Comparison of ENCODE assay signal across 20 cellular contexts in genomic region chr1:211783897-211784296, GRCh38. TPM values are rescaled to one million over a fixed set of nuclear protein-coding genes. Genes with fewer than 3 reads are reported as not detected.
A peak's percentile ranks its signal among the peaks of the same experiment; 100 is the strongest.
DNase-seq lines count a peak whose midpoint lies in the region; ATAC-seq, FAIRE-seq and TF ChIP-seq lines count a peak whose summit lies in the region.
"Had no signal": no experiment of that assay in that cellular context is flagged by ENCODE, and none has a peak within 500 bp of the region (broad histone marks: within the 10 kb centered on the region; RNA-seq: fewer than 3 reads in every experiment).

No MANE protein-coding gene starts in this region.

- H3K27me3 ChIP-seq in small intestine (ENCODE audit: control insufficient read depth in 2 of 2, insufficient read depth in 2 of 2, low read length in 2 of 2) = no peaks in the 10 kb centered on the region
- H3K27me3 ChIP-seq: gastrocnemius medialis, ovary had no signal

- H3K4me1 Mint-ChIP-seq in immature natural killer cell = peaks cover 16 to 24% of the 10 kb centered on the region in 2 donors

- ATAC-seq in HG03457 (IDR thresholded peaks at IDR 0.05; ENCODE audit: unreplicated experiment) = no peak
- ATAC-seq: activated T-cell treated with anti-CD3 and anti-CD28 coated beads, Interleukin-2, amount 50 U/mL, for 72 hours; gastrocnemius medialis; left cardiac atrium had no signal

- H3K4me3 ChIP-seq in small intestine (ENCODE audit: low read depth in 1 of 2, low read length in 2 of 2) = no peak overlapping the region
- H3K4me3 ChIP-seq: gastrocnemius medialis, ovary had no signal

- TF ChIP-seq CTCF in GM13977 (IDR thresholded peaks at IDR 0.05; ENCODE audit: extremely low read depth, insufficient read depth, missing control alignments) = no peak

- H3K27ac Mint-ChIP-seq in immature natural killer cell = peak overlapping the region; percentile 47 to 83 (median 72)
- H3K27ac Mint-ChIP-seq: activated CD4-positive, alpha-beta memory T cell treated with anti-CD3 and anti-CD28 coated beads, Interleukin-2, amount 10 ng/mL, durations not matched to agents 7 days and 5 days; activated T-cell treated with anti-CD3 and anti-CD28 coated beads, Interleukin-2, amount 50 U/mL, for 72 hours; dendritic cell treated with granulocyte-macrophage colony-stimulating factor and Interleukin-4, amounts not matched to agents 40 ng/mL and 50 ng/mL, for 4 days had no signal

- H3K4me1 ChIP-seq in small intestine (ENCODE audit: control insufficient read depth in 2 of 2, insufficient read depth in 1 of 2, low read depth in 1 of 2, low read length in 1 of 2) = no peaks in the 10 kb centered on the region

- H3K27ac ChIP-seq in small intestine (ENCODE audit: low read depth in 1 of 2, low read length in 1 of 2) = no peak overlapping the region
- H3K27ac ChIP-seq: ovary, WERI-Rb-1 had no signal

- DNase-seq in DMS53 treated with DMSO at 0.1 percent for 48 hours (lab: John Stamatoyannopoulos, UW; ENCODE audit: unreplicated experiment) = peak; percentile 58
- peak; percentile 65 for DNase-seq in SW480 (ENCODE audit: low spot score)
- DNase-seq in immature natural killer cell = peak; percentile 51 to 63 (median 60)
- peak; percentile 92 for DNase-seq in small intestine
- DNase-seq in GM13977 (ENCODE audit: low spot score) = no peak
- no peak for DNase-seq in urothelium cell line (ENCODE audit: low spot score)
- DNase-seq: activated CD4-positive, alpha-beta memory T cell treated with anti-CD3 and anti-CD28 coated beads, Interleukin-2, amount 10 ng/mL, durations not matched to agents 7 days and 5 days; activated T-cell treated with anti-CD3 and anti-CD28 coated beads, Interleukin-2, amount 50 U/mL, for 72 hours; DMS153; erythroblast; gastrocnemius medialis; GOT3; left cardiac atrium; NCI-H1092; ovary; SHP77; stimulated activated CD4-positive, alpha-beta T cell treated with anti-CD3 and anti-CD28 coated beads, Interleukin-2, amount 100 ng/mL, for 24 hours; WERI-Rb-1 had no signal

- H3K9me3 Mint-ChIP-seq in immature natural killer cell = no peaks in the 10 kb centered on the region
- H3K9me3 Mint-ChIP-seq: activated CD4-positive, alpha-beta memory T cell treated with anti-CD3 and anti-CD28 coated beads, Interleukin-2, amount 10 ng/mL, durations not matched to agents 7 days and 5 days; activated T-cell treated with anti-CD3 and anti-CD28 coated beads, Interleukin-2, amount 50 U/mL, for 72 hours; dendritic cell treated with granulocyte-macrophage colony-stimulating factor and Interleukin-4, amounts not matched to agents 40 ng/mL and 50 ng/mL, for 4 days had no signal

- 4 to 36% (median 5%) methylated on average over 1 of the region's 1 CpG for WGBS in small intestine, 3 donors

- no peaks in the 10 kb centered on the region for H3K27me3 Mint-ChIP-seq in immature natural killer cell (ENCODE audit: low read depth in 3 of 3)
- H3K27me3 Mint-ChIP-seq: activated CD4-positive, alpha-beta memory T cell treated with anti-CD3 and anti-CD28 coated beads, Interleukin-2, amount 10 ng/mL, durations not matched to agents 7 days and 5 days; dendritic cell treated with granulocyte-macrophage colony-stimulating factor and Interleukin-4, amounts not matched to agents 40 ng/mL and 50 ng/mL, for 4 days had no signal

- peak overlapping the region; percentile 19 to 72 (median 44) for H3K4me3 Mint-ChIP-seq in immature natural killer cell
- H3K4me3 Mint-ChIP-seq: activated CD4-positive, alpha-beta memory T cell treated with anti-CD3 and anti-CD28 coated beads, Interleukin-2, amount 10 ng/mL, durations not matched to agents 7 days and 5 days; activated T-cell treated with anti-CD3 and anti-CD28 coated beads, Interleukin-2, amount 50 U/mL, for 72 hours; dendritic cell treated with granulocyte-macrophage colony-stimulating factor and Interleukin-4, amounts not matched to agents 40 ng/mL and 50 ng/mL, for 4 days had no signal

- no peak for FAIRE-seq in small intestine (lab: Jason Lieb, UNC)
- FAIRE-seq in urothelium cell line (lab: Jason Lieb, UNC) = no peak

- in situ Hi-C loops in GM13977 (cut with MboI; ENCODE audit: low pct_unique_long_range_greater_than_20kb, low sequenced_read_pairs, unreplicated experiment) = no loop called here

- peaks cover 0 to 7% of the 10 kb centered on the region in 2 donors for H3K36me3 ChIP-seq in small intestine (ENCODE audit: control insufficient read depth in 2 of 2, insufficient read depth in 2 of 2, low read length in 2 of 2)
- H3K36me3 ChIP-seq: ovary had no signal

- H3K36me3 Mint-ChIP-seq in immature natural killer cell = peaks cover 3 to 20% (median 16%) of the 10 kb centered on the region in 3 donors

- H3K9me3 ChIP-seq in small intestine (ENCODE audit: control insufficient read depth, low read depth) = no peaks in the 10 kb centered on the region
- H3K9me3 ChIP-seq: gastrocnemius medialis, ovary had no signal

RNA-seq across cellular contexts. Expression of gene LPGAT1, which starts 46.7 kb away (rescaled TPM):
- polyA plus RNA-seq in immature natural killer cell (10 to 100 TPM; 29.1 to 63.3 (median 46.9) TPM), small intestine (10 to 100 TPM; 13.4 to 23.2 (median 23.0) TPM)

Comparison
In these comparisons a context has a peak if more than half of its experiments do, and no peak if none do; other contexts are left out.
1. DNase-seq: peak in DMS53 treated with DMSO at 0.1 percent for 48 hours (single experiment), SW480 (single experiment), immature natural killer cell (3 of 3) and small intestine (single experiment); none in GM13977 (single experiment) and urothelium cell line (single experiment).